In genomic region chr1:33131191-33131590, GRCh38 we compare ENCODE assay signal across 24 cellular contexts.
"Had no signal": no experiment of that assay in that cellular context is flagged by ENCODE, and none has a peak within 500 bp of the region (broad histone marks: within the 10 kb centered on the region; RNA-seq: fewer than 3 reads in every experiment).

No MANE protein-coding gene starts in this region.

- H3K4me3 Mint-ChIP-seq: activated naive CD4-positive, alpha-beta T cell treated with anti-CD3 and anti-CD28 coated beads, Interleukin-2, amount 50 U/mL, for 24 hours had no signal

- H3K27me3 Mint-ChIP-seq: activated naive CD4-positive, alpha-beta T cell treated with anti-CD3 and anti-CD28 coated beads, Interleukin-2, amount 50 U/mL, for 24 hours; naive thymus-derived CD8-positive, alpha-beta T cell; stimulated activated naive CD8-positive, alpha-beta T cell treated with anti-CD3 and anti-CD28 coated beads, Interleukin-15, amount 100 ng/mL, for 72 hours had no signal

- DNase-seq: activated CD4-positive, alpha-beta T cell treated with anti-CD3 and anti-CD28 coated beads for 1 hour; activated CD4-positive, alpha-beta T cell treated with anti-CD3 and anti-CD28 coated beads, Interleukin-2, amount 50 U/mL, for 1 hour; activated gamma-delta T cell; anterior cingulate cortex; body of pancreas; cortex of kidney; heart left ventricle; kidney; lower lobe of right lung; mesendoderm; mucosa of descending colon; naive thymus-derived CD8-positive, alpha-beta T cell; ovary; stimulated activated CD4-positive, alpha-beta T cell treated with anti-CD3 and anti-CD28 coated beads, Interleukin-4, amount 100 ng/mL, for 4 hours; stimulated activated naive CD8-positive, alpha-beta T cell treated with anti-CD3 and anti-CD28 coated beads, Interleukin-15, amount 100 ng/mL, for 72 hours; tibial artery; WERI-Rb-1 had no signal

- H3K27me3 ChIP-seq: body of pancreas, cardiac muscle cell, heart left ventricle, ovary, right atrium auricular region, tibial artery had no signal

- ATAC-seq: body of pancreas; heart left ventricle; lower lobe of right lung; mucosa of descending colon; naive thymus-derived CD8-positive, alpha-beta T cell; stimulated activated naive CD8-positive, alpha-beta T cell treated with anti-CD3 and anti-CD28 coated beads, Interleukin-15, amount 100 ng/mL, for 72 hours had no signal

- H3K27ac Mint-ChIP-seq: activated naive CD4-positive, alpha-beta T cell treated with anti-CD3 and anti-CD28 coated beads, Interleukin-2, amount 50 U/mL, for 24 hours had no signal

- H3K9me3 Mint-ChIP-seq: activated naive CD4-positive, alpha-beta T cell treated with anti-CD3 and anti-CD28 coated beads, Interleukin-2, amount 50 U/mL, for 24 hours; naive thymus-derived CD8-positive, alpha-beta T cell; stimulated activated naive CD8-positive, alpha-beta T cell treated with anti-CD3 and anti-CD28 coated beads, Interleukin-15, amount 100 ng/mL, for 72 hours; T-helper 2 cell treated with Interferon-gamma antibody and Interleukin-4, amounts not matched to agents 5 μg/mL and 100 μg/mL, for 36 hours had no signal

- H3K4me3 ChIP-seq: body of pancreas, cardiac muscle cell, heart left ventricle, lower lobe of right lung, mucosa of descending colon, ovary, prostate gland, right atrium auricular region, tibial artery had no signal

- H3K36me3 ChIP-seq: cardiac muscle cell, heart left ventricle, ovary, prostate gland, right atrium auricular region, WERI-Rb-1 had no signal

- FAIRE-seq: urothelium cell line had no signal

- H3K27ac ChIP-seq: body of pancreas, cardiac muscle cell, epithelial cell of prostate, heart left ventricle, lower lobe of right lung, ovary, prostate gland, right atrium auricular region, tibial artery, WERI-Rb-1 had no signal

- H3K9me3 ChIP-seq: body of pancreas, heart left ventricle, lower lobe of right lung, mucosa of descending colon, ovary, prostate gland, right atrium auricular region, tibial artery had no signal
